ENCODE assay signal across 6 cellular contexts in genomic region chr1:6450486-6450885, GRCh38. TPM values are rescaled to one million over a fixed set of nuclear protein-coding genes. Genes with fewer than 3 reads are reported as not detected.
"Had no signal": no experiment of that assay in that cellular context is flagged by ENCODE, and none has a peak within 500 bp of the region (broad histone marks: within the 10 kb centered on the region; RNA-seq: fewer than 3 reads in every experiment).

No MANE protein-coding gene starts in this region.

RNA-seq across cellular contexts. Expression of gene ESPN, which starts 25.9 kb away (rescaled TPM):
- total RNA-seq: fibroblast of lung, fibroblast of villous mesenchyme had no signal
- polyA plus RNA-seq: fibroblast of lung had no signal

RNA-seq across cellular contexts. Expression of gene HES2, which starts 30.8 kb away (rescaled TPM):
- total RNA-seq: activated B cell treated with CpG ODN at 0.5 μM for 24 hours; activated T-cell treated with anti-CD3 and anti-CD28 coated beads, Interleukin-2, amount 50 U/mL, for 4 hours; cardiac septum; T-helper 17 cell had no signal
- polyA plus RNA-seq: fibroblast of lung had no signal
